In the genomic region with DNA sequence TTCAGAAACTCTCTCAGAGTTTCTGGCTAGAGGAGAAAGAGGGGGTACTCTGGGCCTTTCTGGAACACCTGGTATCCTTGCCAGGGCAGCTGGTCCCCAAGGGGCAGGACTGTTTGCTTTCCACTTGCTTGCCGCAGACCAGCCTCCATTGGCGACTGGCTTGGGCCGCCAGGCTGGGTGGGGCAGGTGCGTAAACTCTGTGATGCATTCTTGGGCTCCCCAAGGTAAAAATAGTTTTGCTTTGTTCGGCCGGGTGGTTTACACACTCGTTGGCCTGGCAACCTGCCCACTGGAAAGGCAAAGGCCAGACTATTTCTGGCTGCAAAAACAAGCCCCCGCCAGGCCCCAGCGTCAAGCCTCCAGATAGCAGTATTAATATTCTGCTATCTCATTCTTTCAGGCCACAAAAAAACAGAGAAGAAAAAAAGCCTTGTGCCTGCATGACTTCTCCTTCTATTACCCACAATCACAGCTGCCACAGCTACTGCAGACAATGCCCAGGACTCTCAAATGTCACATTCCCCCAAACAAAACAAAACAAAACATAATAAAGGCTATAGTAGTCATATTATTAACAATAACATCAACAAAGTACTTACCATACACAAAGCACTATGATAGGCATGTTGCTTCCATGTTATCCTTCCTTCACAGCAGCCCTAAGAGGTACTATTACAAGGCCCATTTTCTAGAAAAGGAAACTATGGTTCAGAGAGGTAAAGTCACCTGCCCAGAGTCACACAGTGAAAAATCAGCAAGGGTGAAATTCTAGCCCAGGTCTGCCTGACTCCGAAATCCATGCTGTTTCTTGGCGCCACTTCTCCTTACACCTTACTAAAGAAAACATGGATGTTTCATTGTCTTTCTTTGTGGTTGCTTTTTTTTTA, we compare ENCODE assay signal across 1 cellular context.
TF ChIP-seq lines count a peak whose summit lies in the region.

No MANE protein-coding gene starts in this region.

TF ChIP-seq in GM12878, 131 proteins besides CTCF, POLR2A, EP300 and RAD21 (continued from another document and continues in another):
- TF ChIP-seq REST (IDR thresholded peaks at IDR 0.05; ENCODE audit: low read depth, low read length): no peak
- TF ChIP-seq IKZF1 (conservative IDR thresholded peaks at IDR 0.05): peak; percentile 76
- peak; percentile 34 for TF ChIP-seq SP1 (IDR thresholded peaks at IDR 0.05; ENCODE audit: low read depth, low read length)
- peak; percentile 46 for TF ChIP-seq RUNX3 (IDR thresholded peaks at IDR 0.05; ENCODE audit: low read length)
- TF ChIP-seq, protein P1, sequence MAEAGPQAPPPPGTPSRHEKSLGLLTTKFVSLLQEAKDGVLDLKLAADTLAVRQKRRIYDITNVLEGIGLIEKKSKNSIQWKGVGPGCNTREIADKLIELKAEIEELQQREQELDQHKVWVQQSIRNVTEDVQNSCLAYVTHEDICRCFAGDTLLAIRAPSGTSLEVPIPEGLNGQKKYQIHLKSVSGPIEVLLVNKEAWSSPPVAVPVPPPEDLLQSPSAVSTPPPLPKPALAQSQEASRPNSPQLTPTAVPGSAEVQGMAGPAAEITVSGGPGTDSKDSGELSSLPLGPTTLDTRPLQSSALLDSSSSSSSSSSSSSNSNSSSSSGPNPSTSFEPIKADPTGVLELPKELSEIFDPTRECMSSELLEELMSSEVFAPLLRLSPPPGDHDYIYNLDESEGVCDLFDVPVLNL (IDR thresholded peaks at IDR 0.05; ENCODE audit: low read depth, low read length): no peak
- TF ChIP-seq, protein P2, sequence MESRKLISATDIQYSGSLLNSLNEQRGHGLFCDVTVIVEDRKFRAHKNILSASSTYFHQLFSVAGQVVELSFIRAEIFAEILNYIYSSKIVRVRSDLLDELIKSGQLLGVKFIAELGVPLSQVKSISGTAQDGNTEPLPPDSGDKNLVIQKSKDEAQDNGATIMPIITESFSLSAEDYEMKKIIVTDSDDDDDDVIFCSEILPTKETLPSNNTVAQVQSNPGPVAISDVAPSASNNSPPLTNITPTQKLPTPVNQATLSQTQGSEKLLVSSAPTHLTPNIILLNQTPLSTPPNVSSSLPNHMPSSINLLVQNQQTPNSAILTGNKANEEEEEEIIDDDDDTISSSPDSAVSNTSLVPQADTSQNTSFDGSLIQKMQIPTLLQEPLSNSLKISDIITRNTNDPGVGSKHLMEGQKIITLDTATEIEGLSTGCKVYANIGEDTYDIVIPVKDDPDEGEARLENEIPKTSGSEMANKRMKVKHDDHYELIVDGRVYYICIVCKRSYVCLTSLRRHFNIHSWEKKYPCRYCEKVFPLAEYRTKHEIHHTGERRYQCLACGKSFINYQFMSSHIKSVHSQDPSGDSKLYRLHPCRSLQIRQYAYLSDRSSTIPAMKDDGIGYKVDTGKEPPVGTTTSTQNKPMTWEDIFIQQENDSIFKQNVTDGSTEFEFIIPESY (IDR thresholded peaks at IDR 0.05): no peak
- TF ChIP-seq DPF2 (IDR thresholded peaks at IDR 0.05): 0 out of 2 replicates have a peak, but pooled peaks have one; percentile 54
- no peak; the same call in 1 of the 2 replicates for TF ChIP-seq MXI1 (IDR thresholded peaks at IDR 0.05; ENCODE audit: low read depth, low read length)
- 0 out of 2 replicates have a peak, but pooled peaks have one; percentile 41 for TF ChIP-seq EED (IDR thresholded peaks at IDR 0.05; ENCODE audit: low read depth)
- no peak for TF ChIP-seq ELK1 (IDR thresholded peaks at IDR 0.05; ENCODE audit: low read depth, low read length)
- TF ChIP-seq IKZF2 (IDR thresholded peaks at IDR 0.05): peak; percentile 66 to 73
- peak; percentile 34 for TF ChIP-seq SMAD1 (IDR thresholded peaks at IDR 0.05; ENCODE audit: low read depth, partially characterized antibody)
- peak; percentile 76 for TF ChIP-seq SMARCA5 (IDR thresholded peaks at IDR 0.05)
- no peak for TF ChIP-seq GABPA (IDR thresholded peaks at IDR 0.05; ENCODE audit: low read depth)
- peak; percentile 35; the same call in 1 of the 2 replicates for TF ChIP-seq JUNB (IDR thresholded peaks at IDR 0.05)
- TF ChIP-seq, protein P3, sequence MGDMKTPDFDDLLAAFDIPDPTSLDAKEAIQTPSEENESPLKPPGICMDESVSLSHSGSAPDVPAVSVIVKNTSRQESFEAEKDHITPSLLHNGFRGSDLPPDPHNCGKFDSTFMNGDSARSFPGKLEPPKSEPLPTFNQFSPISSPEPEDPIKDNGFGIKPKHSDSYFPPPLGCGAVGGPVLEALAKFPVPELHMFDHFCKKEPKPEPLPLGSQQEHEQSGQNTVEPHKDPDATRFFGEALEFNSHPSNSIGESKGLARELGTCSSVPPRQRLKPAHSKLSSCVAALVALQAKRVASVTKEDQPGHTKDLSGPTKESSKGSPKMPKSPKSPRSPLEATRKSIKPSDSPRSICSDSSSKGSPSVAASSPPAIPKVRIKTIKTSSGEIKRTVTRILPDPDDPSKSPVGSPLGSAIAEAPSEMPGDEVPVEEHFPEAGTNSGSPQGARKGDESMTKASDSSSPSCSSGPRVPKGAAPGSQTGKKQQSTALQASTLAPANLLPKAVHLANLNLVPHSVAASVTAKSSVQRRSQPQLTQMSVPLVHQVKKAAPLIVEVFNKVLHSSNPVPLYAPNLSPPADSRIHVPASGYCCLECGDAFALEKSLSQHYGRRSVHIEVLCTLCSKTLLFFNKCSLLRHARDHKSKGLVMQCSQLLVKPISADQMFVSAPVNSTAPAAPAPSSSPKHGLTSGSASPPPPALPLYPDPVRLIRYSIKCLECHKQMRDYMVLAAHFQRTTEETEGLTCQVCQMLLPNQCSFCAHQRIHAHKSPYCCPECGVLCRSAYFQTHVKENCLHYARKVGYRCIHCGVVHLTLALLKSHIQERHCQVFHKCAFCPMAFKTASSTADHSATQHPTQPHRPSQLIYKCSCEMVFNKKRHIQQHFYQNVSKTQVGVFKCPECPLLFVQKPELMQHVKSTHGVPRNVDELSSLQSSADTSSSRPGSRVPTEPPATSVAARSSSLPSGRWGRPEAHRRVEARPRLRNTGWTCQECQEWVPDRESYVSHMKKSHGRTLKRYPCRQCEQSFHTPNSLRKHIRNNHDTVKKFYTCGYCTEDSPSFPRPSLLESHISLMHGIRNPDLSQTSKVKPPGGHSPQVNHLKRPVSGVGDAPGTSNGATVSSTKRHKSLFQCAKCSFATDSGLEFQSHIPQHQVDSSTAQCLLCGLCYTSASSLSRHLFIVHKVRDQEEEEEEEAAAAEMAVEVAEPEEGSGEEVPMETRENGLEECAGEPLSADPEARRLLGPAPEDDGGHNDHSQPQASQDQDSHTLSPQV (IDR thresholded peaks at IDR 0.05): 0 out of 2 replicates have a peak, but pooled peaks have one; percentile 16
- no peak for TF ChIP-seq BACH1 (IDR thresholded peaks at IDR 0.05; ENCODE audit: borderline replicate concordance)
- TF ChIP-seq, protein P4, sequence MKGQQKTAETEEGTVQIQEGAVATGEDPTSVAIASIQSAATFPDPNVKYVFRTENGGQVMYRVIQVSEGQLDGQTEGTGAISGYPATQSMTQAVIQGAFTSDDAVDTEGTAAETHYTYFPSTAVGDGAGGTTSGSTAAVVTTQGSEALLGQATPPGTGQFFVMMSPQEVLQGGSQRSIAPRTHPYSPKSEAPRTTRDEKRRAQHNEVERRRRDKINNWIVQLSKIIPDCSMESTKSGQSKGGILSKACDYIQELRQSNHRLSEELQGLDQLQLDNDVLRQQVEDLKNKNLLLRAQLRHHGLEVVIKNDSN (IDR thresholded peaks at IDR 0.05; ENCODE audit: borderline replicate concordance, extremely low read length, insufficient read depth, low read depth, low read length): no peak
- no peak for TF ChIP-seq POLR2AphosphoS2 (IDR thresholded peaks at IDR 0.05; ENCODE audit: low read depth, low read length)
- TF ChIP-seq PAX8 (IDR thresholded peaks at IDR 0.05): no peak
- no peak for TF ChIP-seq CEBPZ (IDR thresholded peaks at IDR 0.05; ENCODE audit: low read depth, low read length)
- TF ChIP-seq, protein P5, sequence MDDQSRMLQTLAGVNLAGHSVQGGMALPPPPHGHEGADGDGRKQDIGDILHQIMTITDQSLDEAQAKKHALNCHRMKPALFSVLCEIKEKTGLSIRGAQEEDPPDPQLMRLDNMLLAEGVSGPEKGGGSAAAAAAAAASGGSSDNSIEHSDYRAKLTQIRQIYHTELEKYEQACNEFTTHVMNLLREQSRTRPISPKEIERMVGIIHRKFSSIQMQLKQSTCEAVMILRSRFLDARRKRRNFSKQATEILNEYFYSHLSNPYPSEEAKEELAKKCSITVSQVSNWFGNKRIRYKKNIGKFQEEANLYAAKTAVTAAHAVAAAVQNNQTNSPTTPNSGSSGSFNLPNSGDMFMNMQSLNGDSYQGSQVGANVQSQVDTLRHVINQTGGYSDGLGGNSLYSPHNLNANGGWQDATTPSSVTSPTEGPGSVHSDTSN (IDR thresholded peaks at IDR 0.05; ENCODE audit: insufficient replicate concordance, low read depth, low read length): no peak
- TF ChIP-seq FOXK2 (IDR thresholded peaks at IDR 0.05): 0 out of 2 replicates have a peak, but pooled peaks have one; percentile 41
- no peak for TF ChIP-seq STAT1 (conservative IDR thresholded peaks at IDR 0.05)
- TF ChIP-seq RAD51 (IDR thresholded peaks at IDR 0.05): no peak
- no peak for TF ChIP-seq HDAC6 (IDR thresholded peaks at IDR 0.05; ENCODE audit: unreplicated experiment)
- TF ChIP-seq E4F1 (IDR thresholded peaks at IDR 0.05; ENCODE audit: borderline replicate concordance, partially characterized antibody): no peak
- no peak for TF ChIP-seq KDM1A (IDR thresholded peaks at IDR 0.05; ENCODE audit: borderline replicate concordance)
- TF ChIP-seq NR2C1 (IDR thresholded peaks at IDR 0.05): no peak
- peak; percentile 93 for TF ChIP-seq MEF2A (IDR thresholded peaks at IDR 0.05; ENCODE audit: insufficient read depth, low read depth, low read length)
- no peak for TF ChIP-seq STAT3 (IDR thresholded peaks at IDR 0.05; ENCODE audit: low read depth, low read length)
- TF ChIP-seq LARP7 (IDR thresholded peaks at IDR 0.05): no peak
- TF ChIP-seq MAX (IDR thresholded peaks at IDR 0.05; ENCODE audit: low read depth, low read length): no peak
